13 cellular contexts compared by ENCODE assay signal in the genomic region with DNA sequence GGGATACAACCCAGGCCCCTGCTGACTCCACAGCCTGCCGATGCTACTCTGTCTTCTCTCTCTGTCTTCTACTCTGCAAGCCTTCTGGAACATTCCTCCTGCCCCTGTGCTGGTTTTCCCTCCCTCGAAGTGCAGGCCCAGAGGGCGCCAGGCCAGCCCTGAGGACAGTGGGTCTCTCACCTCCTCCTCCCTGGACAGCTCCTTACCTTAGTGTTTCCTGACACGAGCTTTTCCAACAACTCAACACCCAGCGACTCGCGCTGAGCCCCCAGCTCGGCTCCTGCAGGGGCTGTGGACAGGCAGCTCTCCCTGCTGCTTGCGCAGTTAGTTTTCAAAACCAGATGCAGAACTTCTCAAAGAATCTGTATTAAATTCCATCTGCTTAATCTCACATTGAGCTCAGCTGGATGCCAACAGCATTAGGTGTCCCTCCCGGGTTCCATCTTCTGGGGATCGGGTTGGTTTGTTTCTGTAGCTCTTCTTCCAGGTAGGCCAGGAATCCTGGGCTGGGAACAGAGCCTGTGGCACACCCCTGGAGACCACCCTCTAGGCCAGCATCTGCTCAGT.
"Had no signal": no experiment of that assay in that cellular context is flagged by ENCODE, and none has a peak within 500 bp of the region (broad histone marks: within the 10 kb centered on the region; RNA-seq: fewer than 3 reads in every experiment).

No MANE protein-coding gene starts in this region.

- H3K9ac ChIP-seq: parathyroid adenoma had no signal

- ATAC-seq: activated CD4-positive, CD25-positive, alpha-beta regulatory T cell treated with anti-CD3 and anti-CD28 coated beads, Interleukin-2, amount 50 U/mL, for 24 hours; activated naive CD4-positive, alpha-beta T cell treated with anti-CD3 and anti-CD28 coated beads, Interleukin-2, amount 50 U/mL, for 72 hours had no signal

- FAIRE-seq: endothelial cell of umbilical vein, TTC549 had no signal

- DNase-seq: activated effector memory CD4-positive, alpha-beta T cell treated with Interleukin-2 at 50 U/mL for 16 hours; activated T-cell treated with anti-CD3 and anti-CD28 coated beads, Interleukin-2, amount 50 U/mL, for 1 hour; colonic mucosa; kidney glomerular epithelial cell; retina; T-helper 2 cell; tibial artery had no signal

- H2AFZ ChIP-seq: parathyroid adenoma had no signal

- H3K27me3 ChIP-seq: colonic mucosa, tibial artery had no signal

- H3K27ac ChIP-seq: colonic mucosa, parathyroid adenoma, skin epidermis, tibial artery had no signal

- H3K36me3 ChIP-seq: colonic mucosa had no signal

- H3K4me1 ChIP-seq: colonic mucosa, parathyroid adenoma, tibial artery had no signal

- H3K9me3 ChIP-seq: colonic mucosa, tibial artery had no signal

- H3K4me3 ChIP-seq: colonic mucosa, skin epidermis, tibial artery had no signal
